ENCODE assay signal across 13 cellular contexts in the genomic region with DNA sequence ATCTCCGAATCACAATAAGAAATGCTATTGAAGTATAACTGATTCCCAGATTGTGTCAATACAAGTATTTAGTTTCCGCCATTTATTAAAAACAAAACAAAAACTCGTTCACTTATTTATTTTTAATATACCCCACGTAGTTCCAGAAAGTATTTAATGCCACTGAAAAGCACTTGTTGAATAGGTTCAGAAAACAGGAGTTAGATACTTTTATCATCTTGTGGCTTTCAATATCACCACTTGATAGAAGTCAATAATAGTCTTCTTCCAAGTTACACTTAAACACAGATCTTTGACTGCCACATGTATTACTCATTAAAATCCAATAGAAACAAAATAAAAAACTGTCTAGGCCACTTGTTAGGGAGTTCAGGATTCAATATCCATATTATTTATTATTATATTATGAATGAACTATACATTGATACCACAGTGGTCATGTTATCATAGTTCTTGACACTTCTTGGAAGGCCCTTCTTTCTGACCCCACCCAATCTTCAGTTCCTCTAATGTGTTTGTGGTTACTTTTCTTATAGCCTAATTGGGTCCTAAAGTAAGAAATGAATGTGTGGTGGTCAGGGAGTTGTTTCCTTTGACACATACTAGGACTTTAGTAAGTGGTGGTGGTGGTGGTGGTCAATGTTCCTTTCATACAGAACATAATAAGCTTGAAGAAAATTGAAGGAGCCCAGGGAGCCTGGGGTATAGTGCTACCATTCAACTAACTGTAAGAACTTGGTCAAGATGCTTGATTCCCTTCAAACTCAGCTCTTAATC.
DNase-seq lines count a peak whose midpoint lies in the region; ATAC-seq and TF ChIP-seq lines count a peak whose summit lies in the region.
"Had no signal": no experiment of that assay in that cellular context is flagged by ENCODE, and none has a peak within 500 bp of the region (broad histone marks: within the 10 kb centered on the region; RNA-seq: fewer than 3 reads in every experiment).

No MANE protein-coding gene starts in this region.

- peaks cover 15% of the 10 kb centered on the region for H3K4me1 Mint-ChIP-seq in activated T-helper 17 cell treated with anti-CD3 and anti-CD28 coated beads, Interleukin-2, amount 50 U/mL, for 72 hours

- no peak for TF ChIP-seq POLR2A in tibial nerve (IDR thresholded peaks at IDR 0.05)

- TF ChIP-seq EP300 in tibial nerve (IDR thresholded peaks at IDR 0.05) = no peak

- no peaks in the 10 kb centered on the region for H3K9me3 ChIP-seq in tibial nerve

- H3K27ac Mint-ChIP-seq in activated T-helper 17 cell treated with anti-CD3 and anti-CD28 coated beads, Interleukin-2, amount 50 U/mL, for 72 hours = no peak overlapping the region
- H3K27ac Mint-ChIP-seq: dendritic cell treated with granulocyte-macrophage colony-stimulating factor and Interleukin-4, amounts not matched to agents 40 ng/mL and 50 ng/mL, for 4 days had no signal

- H3K4me3 ChIP-seq in tibial nerve = no peak overlapping the region
- H3K4me3 ChIP-seq: hepatocyte had no signal

- WGBS in tibial nerve, 2 donors = 90 to 93% methylated on average over 4 of the region's 4 CpGs

- no peak overlapping the region for H3K27ac ChIP-seq in tibial nerve
- H3K27ac ChIP-seq: hepatocyte had no signal

- no peaks in the 10 kb centered on the region for H3K27me3 Mint-ChIP-seq in activated T-helper 17 cell treated with anti-CD3 and anti-CD28 coated beads, Interleukin-2, amount 50 U/mL, for 72 hours
- H3K27me3 Mint-ChIP-seq: dendritic cell treated with granulocyte-macrophage colony-stimulating factor and Interleukin-4, amounts not matched to agents 40 ng/mL and 50 ng/mL, for 4 days had no signal

- H3K4me3 Mint-ChIP-seq in activated T-helper 17 cell treated with anti-CD3 and anti-CD28 coated beads, Interleukin-2, amount 50 U/mL, for 72 hours = no peak overlapping the region
- H3K4me3 Mint-ChIP-seq: activated T-cell treated with anti-CD3 and anti-CD28 coated beads, Interleukin-2, amount 50 U/mL, for 4 hours; dendritic cell treated with granulocyte-macrophage colony-stimulating factor and Interleukin-4, amounts not matched to agents 40 ng/mL and 50 ng/mL, for 4 days had no signal

- TF ChIP-seq CTCF in tibial nerve (IDR thresholded peaks at IDR 0.05) = no peak

- H3K9me3 Mint-ChIP-seq in activated T-helper 17 cell treated with anti-CD3 and anti-CD28 coated beads, Interleukin-2, amount 50 U/mL, for 72 hours = peaks cover 12% of the 10 kb centered on the region

- no peak for DNase-seq in tibial nerve (ENCODE audit: low spot score in 2 of 2)
- no peak for DNase-seq in stimulated activated CD4-positive, alpha-beta T cell treated with anti-CD3 and anti-CD28 coated beads, Interleukin-2, amount 100 ng/mL, for 24 hours
- DNase-seq in cerebellar cortex (ENCODE audit: low spot score) = no peak
- no peak for DNase-seq in DMS 273 (lab: John Stamatoyannopoulos, UW; ENCODE audit: unreplicated experiment)
- DNase-seq: activated T-cell treated with anti-CD3 and anti-CD28 coated beads, Interleukin-2, amount 50 U/mL, for 4 hours; NCI-H1930 had no signal

- no peaks in the 10 kb centered on the region for H3K4me1 ChIP-seq in tibial nerve

- H3K36me3 Mint-ChIP-seq in activated T-helper 17 cell treated with anti-CD3 and anti-CD28 coated beads, Interleukin-2, amount 50 U/mL, for 72 hours (ENCODE audit: low read depth) = no peaks in the 10 kb centered on the region

- H3K36me3 ChIP-seq in tibial nerve = no peaks in the 10 kb centered on the region

- no peaks in the 10 kb centered on the region for H3K27me3 ChIP-seq in tibial nerve
- H3K27me3 ChIP-seq: hepatocyte had no signal

- ATAC-seq in GM18867 (IDR thresholded peaks at IDR 0.05; ENCODE audit: unreplicated experiment) (peak; percentile 97), GM21528 (IDR thresholded peaks at IDR 0.05; ENCODE audit: low FRiP score, unreplicated experiment) (peak; percentile 92), HG03159 (IDR thresholded peaks at IDR 0.05; ENCODE audit: unreplicated experiment) (peak; percentile 98)
- ATAC-seq in activated T-helper 17 cell treated with anti-CD3 and anti-CD28 coated beads, Interleukin-2, amount 50 U/mL, for 72 hours (replicated peaks) = peak; percentile 77
- ATAC-seq: activated T-cell treated with anti-CD3 and anti-CD28 coated beads, Interleukin-2, amount 50 U/mL, for 4 hours; HCT116 had no signal
